Comparison of ENCODE assay signal across 8 cellular contexts in the genomic region with DNA sequence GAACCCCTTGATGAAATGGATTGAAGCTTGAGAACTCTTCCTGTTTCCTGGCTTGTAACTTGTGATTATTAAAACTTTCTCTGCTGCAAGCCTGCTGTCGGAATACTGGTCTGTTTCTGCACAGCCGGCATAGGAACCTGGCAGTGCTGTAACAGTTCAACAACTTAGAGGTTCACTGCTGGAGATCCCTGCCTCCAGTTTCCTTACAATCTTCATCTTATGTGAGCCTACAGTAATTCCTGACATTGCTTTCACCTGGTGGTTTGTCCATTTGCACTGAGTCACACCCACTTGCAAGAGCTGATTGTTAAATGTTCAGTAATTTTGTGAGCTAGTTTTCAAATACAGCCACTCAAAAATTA. TPM values are rescaled to one million over a fixed set of nuclear protein-coding genes. Genes with fewer than 3 reads are reported as not detected.
DNase-seq lines count a peak whose midpoint lies in the region; ATAC-seq and TF ChIP-seq lines count a peak whose summit lies in the region.

No MANE protein-coding gene starts in this region.

- H3K4me1 Mint-ChIP-seq in mesothelial cell of epicardium: peaks cover 26% of the 10 kb centered on the region

- peak overlapping the region; percentile 94 for H3K4me3 Mint-ChIP-seq in mesothelial cell of epicardium

- DNase-seq in HL-60 (ENCODE audit: low read depth in 1 of 2, low spot score in 1 of 2): peak in 1 of 2 experiments; percentile 45
- DNase-seq in astrocyte of the cerebellum (ENCODE audit: low read depth): no peak
- DNase-seq in mesothelial cell of epicardium (ENCODE audit: low spot score in 2 of 2, unreplicated experiment in 2 of 2): no peak
- no peak for DNase-seq in activated effector memory CD4-positive, alpha-beta T cell treated with anti-CD3 and anti-CD28 coated beads, Interleukin-2, amount 50 U/mL, for 16 hours

- H3K27ac Mint-ChIP-seq in mesothelial cell of epicardium: peak overlapping the region; percentile 89

- peaks cover 7% of the 10 kb centered on the region; the same call in 1 of the 2 replicates for H3K36me3 ChIP-seq in ACC112 (ENCODE audit: insufficient read depth, low read length)

- ATAC-seq in HG02938 (IDR thresholded peaks at IDR 0.05; ENCODE audit: unreplicated experiment): no peak
- no peak for ATAC-seq in GM18909 (IDR thresholded peaks at IDR 0.05; ENCODE audit: poor library complexity, unreplicated experiment)
- ATAC-seq in GM19463 (IDR thresholded peaks at IDR 0.05; ENCODE audit: unreplicated experiment): no peak

- peaks cover 18% of the 10 kb centered on the region for H3K79me2 ChIP-seq in ACC112 (ENCODE audit: control insufficient read depth, insufficient read depth, low read length, unreplicated experiment)

- H3K27me3 Mint-ChIP-seq in mesothelial cell of epicardium (ENCODE audit: low read depth): no peaks in the 10 kb centered on the region

- H3K9me3 Mint-ChIP-seq in mesothelial cell of epicardium: peaks cover 7% of the 10 kb centered on the region

- H3K36me3 Mint-ChIP-seq in mesothelial cell of epicardium: peaks cover 14% of the 10 kb centered on the region

- TF ChIP-seq CTCF in HL-60 (IDR thresholded peaks at IDR 0.05; ENCODE audit: insufficient read depth, low read length) (no peak), astrocyte of the cerebellum (IDR thresholded peaks at IDR 0.05; ENCODE audit: low read depth, low read length, missing control alignments) (no peak), mesothelial cell of epicardium (IDR thresholded peaks at IDR 0.05; ENCODE audit: unreplicated experiment) (no peak)

- H3K27me3 ChIP-seq in ACC112 (ENCODE audit: insufficient read depth, low read length): no peaks in the 10 kb centered on the region
- no peaks in the 10 kb centered on the region for H3K27me3 ChIP-seq in HL-60 (ENCODE audit: insufficient read depth, poor library complexity, severe bottlenecking)

- peak overlapping the region; percentile 82 for H2AFZ ChIP-seq in ACC112 (ENCODE audit: low read length, unreplicated experiment)

- H3K4me3 ChIP-seq in ACC112 (ENCODE audit: low read depth, low read length) (peak overlapping the region; percentile 81), HL-60 (replicated peaks; ENCODE audit: insufficient read depth, low read length) (peak overlapping the region; percentile 68), astrocyte of the cerebellum (ENCODE audit: low read depth, low read length) (peak overlapping the region; percentile 86)

- H3K27ac ChIP-seq in ACC112 (ENCODE audit: low read depth, low read length) (peak overlapping the region; percentile 77), HL-60 (replicated peaks) (peak overlapping the region; percentile 98)

- in situ Hi-C loops in astrocyte of the cerebellum (cut with HindIII; ENCODE audit: low sequenced_read_pairs): no loop called here

- peaks cover 15% of the 10 kb centered on the region for H3K4me1 ChIP-seq in ACC112 (ENCODE audit: control insufficient read depth, insufficient read depth, low read length, unreplicated experiment)

RNA-seq across cellular contexts. Expression of gene SEPSECS, which starts 1.3 kb away (rescaled TPM):
- total RNA-seq in mesothelial cell of epicardium: 8.9 to 10.3 TPM (median 9.2 TPM) in 3 replicates
